ENCODE assay signal across 9 cellular contexts in the genomic region with DNA sequence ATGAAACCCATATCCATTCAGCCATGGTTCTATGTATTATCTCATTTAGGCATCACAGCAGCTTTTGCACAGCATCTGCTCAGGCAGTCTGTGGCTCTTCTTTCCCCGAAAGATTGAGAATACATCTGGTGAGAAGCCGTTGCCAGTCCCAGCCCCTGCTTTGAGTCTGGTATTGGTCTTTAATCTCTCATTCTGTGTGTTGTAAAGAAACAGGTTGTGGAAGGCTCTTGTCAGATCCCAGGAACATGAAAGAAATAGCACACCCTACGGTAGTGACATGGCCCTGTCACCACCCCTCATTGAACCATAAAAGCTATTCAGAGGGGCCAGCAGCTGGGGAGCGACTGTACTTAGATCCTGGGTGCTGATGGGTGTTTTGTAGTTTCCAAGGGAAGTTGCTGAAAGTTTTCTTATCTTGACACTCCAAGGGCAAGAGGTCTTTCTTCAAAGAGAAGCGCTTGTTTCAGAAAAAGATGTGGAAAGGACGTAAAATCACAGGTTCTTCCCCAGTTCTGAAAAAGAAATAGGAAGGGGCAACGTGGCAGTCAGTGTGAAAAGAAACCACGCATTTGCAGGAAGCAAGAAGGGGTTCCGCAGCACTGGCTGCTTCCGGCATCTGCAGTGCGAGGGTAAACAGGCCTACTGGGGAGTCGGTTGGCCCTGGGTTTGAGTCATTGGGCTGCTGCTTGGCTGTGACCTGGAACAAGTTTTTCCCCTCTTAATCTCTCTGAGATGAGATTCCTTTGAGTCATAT.
A peak's percentile ranks its signal among the peaks of the same experiment; 100 is the strongest.
DNase-seq lines count a peak whose midpoint lies in the region; ATAC-seq and TF ChIP-seq lines count a peak whose summit lies in the region.
"Had no signal": no experiment of that assay in that cellular context is flagged by ENCODE, and none has a peak within 500 bp of the region (broad histone marks: within the 10 kb centered on the region; RNA-seq: fewer than 3 reads in every experiment).

No MANE protein-coding gene starts in this region.

- H3K4me1 Mint-ChIP-seq in GM23338: peaks cover 4% of the 10 kb centered on the region

- H4K20me1 ChIP-seq in GM23338 (replicated peaks; ENCODE audit: insufficient read depth): no peaks in the 10 kb centered on the region; the same call in 1 of the 2 replicates

- H3K36me3 ChIP-seq in GM23338 (ENCODE audit: insufficient read depth): peaks cover 11% of the 10 kb centered on the region

- peak in 2 of 3 experiments; percentile 49 to 67 for DNase-seq in activated CD8-positive, alpha-beta memory T cell treated with anti-CD3 and anti-CD28 coated beads for 48 hours (ENCODE audit: low read depth in 2 of 3, low spot score in 2 of 3)
- peak; percentile 36 for DNase-seq in left ventricle myocardium superior
- peak; percentile 77 to 78 for DNase-seq in stimulated activated CD8-positive, alpha-beta memory T cell treated with anti-CD3 and anti-CD28 coated beads, Interleukin-15, amount 100 ng/mL, for 48 hours (ENCODE audit: low read depth in 2 of 2)
- no peak for DNase-seq in T1000 (lab: John Stamatoyannopoulos, UW)
- no peak for DNase-seq in lower leg skin (ENCODE audit: low spot score in 2 of 2)
- DNase-seq in GM23338 (ENCODE audit: low spot score): no peak

- H3K27ac Mint-ChIP-seq in GM23338: no peak overlapping the region

- WGBS in lower leg skin, 2 donors: 78 to 83% methylated on average over 12 of the region's 12 CpGs

- H3K4me1 ChIP-seq in GM23338 (ENCODE audit: insufficient read depth): no peaks in the 10 kb centered on the region

- no peak overlapping the region for H2AFZ ChIP-seq in GM23338
- H2AFZ ChIP-seq: parathyroid adenoma had no signal

- H3K27me3 ChIP-seq in GM23338 (ENCODE audit: insufficient read depth): no peaks in the 10 kb centered on the region

- H3F3A ChIP-seq in GM23338 (replicated peaks; ENCODE audit: low read depth): no peaks in the 10 kb centered on the region

- H3K79me2 ChIP-seq in GM23338 (replicated peaks; ENCODE audit: insufficient read depth): no peaks in the 10 kb centered on the region
- H3K79me2 ChIP-seq: parathyroid adenoma had no signal

- H3K9me2 ChIP-seq in GM23338 (ENCODE audit: insufficient read depth): 0 out of 2 replicates have a peak, but pooled peaks cover 4% of the 10 kb centered on the region

- H3K27ac ChIP-seq in GM23338 (ENCODE audit: low read depth): no peak overlapping the region
- H3K27ac ChIP-seq: parathyroid adenoma had no signal

- H3K36me3 Mint-ChIP-seq in GM23338 (ENCODE audit: low read depth): peaks cover 27% of the 10 kb centered on the region

- no peak for TF ChIP-seq CTCF in lower leg skin (IDR thresholded peaks at IDR 0.05)
- no peak for TF ChIP-seq CTCF in GM23338 (conservative IDR thresholded peaks at IDR 0.05; ENCODE audit: low read depth in 2 of 2)

- H3K4me3 Mint-ChIP-seq in GM23338: no peak overlapping the region

- H3K9me3 Mint-ChIP-seq in GM23338: peaks cover 21% of the 10 kb centered on the region

- H3K4me3 ChIP-seq in lower leg skin (ENCODE audit: low read depth, poor library complexity, severe bottlenecking): no peak overlapping the region
- no peak overlapping the region for H3K4me3 ChIP-seq in GM23338

- no peak for TF ChIP-seq POLR2A in lower leg skin (IDR thresholded peaks at IDR 0.05)

- no peaks in the 10 kb centered on the region for H3K27me3 Mint-ChIP-seq in GM23338 (ENCODE audit: insufficient read depth, low read depth, poor library complexity)

- H3K4me2 ChIP-seq in GM23338: no peak overlapping the region

- peak; percentile 53 for ATAC-seq in GM21737 (IDR thresholded peaks at IDR 0.05; ENCODE audit: unreplicated experiment)
- ATAC-seq in left ventricle myocardium superior: peak; percentile 7
- no peak for ATAC-seq in HG03457 (IDR thresholded peaks at IDR 0.05; ENCODE audit: unreplicated experiment)
- ATAC-seq in GM23338: no peak

- intact Hi-C loops in left ventricle myocardium superior (cut with micrococcal nuclease) (no loop called here), lower leg skin (cut with DNase I; ENCODE audit: low total_unique reads) (no loop called here)

TF ChIP-seq in GM23338, 12 proteins besides CTCF, POLR2A, EP300 and RAD21:
- TF ChIP-seq ZNF331 (CRISPR knock-in tag; IDR thresholded peaks at IDR 0.05; ENCODE audit: low read depth) (no peak), EZH2phosphoT487 (IDR thresholded peaks at IDR 0.05; ENCODE audit: unreplicated experiment) (no peak), NANOG (IDR thresholded peaks at IDR 0.05; ENCODE audit: borderline replicate concordance) (no peak), EZH2 (IDR thresholded peaks at IDR 0.05; ENCODE audit: low read depth, unreplicated experiment) (no peak)
- TF ChIP-seq, protein P1, sequence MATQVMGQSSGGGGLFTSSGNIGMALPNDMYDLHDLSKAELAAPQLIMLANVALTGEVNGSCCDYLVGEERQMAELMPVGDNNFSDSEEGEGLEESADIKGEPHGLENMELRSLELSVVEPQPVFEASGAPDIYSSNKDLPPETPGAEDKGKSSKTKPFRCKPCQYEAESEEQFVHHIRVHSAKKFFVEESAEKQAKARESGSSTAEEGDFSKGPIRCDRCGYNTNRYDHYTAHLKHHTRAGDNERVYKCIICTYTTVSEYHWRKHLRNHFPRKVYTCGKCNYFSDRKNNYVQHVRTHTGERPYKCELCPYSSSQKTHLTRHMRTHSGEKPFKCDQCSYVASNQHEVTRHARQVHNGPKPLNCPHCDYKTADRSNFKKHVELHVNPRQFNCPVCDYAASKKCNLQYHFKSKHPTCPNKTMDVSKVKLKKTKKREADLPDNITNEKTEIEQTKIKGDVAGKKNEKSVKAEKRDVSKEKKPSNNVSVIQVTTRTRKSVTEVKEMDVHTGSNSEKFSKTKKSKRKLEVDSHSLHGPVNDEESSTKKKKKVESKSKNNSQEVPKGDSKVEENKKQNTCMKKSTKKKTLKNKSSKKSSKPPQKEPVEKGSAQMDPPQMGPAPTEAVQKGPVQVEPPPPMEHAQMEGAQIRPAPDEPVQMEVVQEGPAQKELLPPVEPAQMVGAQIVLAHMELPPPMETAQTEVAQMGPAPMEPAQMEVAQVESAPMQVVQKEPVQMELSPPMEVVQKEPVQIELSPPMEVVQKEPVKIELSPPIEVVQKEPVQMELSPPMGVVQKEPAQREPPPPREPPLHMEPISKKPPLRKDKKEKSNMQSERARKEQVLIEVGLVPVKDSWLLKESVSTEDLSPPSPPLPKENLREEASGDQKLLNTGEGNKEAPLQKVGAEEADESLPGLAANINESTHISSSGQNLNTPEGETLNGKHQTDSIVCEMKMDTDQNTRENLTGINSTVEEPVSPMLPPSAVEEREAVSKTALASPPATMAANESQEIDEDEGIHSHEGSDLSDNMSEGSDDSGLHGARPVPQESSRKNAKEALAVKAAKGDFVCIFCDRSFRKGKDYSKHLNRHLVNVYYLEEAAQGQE (IDR thresholded peaks at IDR 0.05; ENCODE audit: unreplicated experiment): no peak
TF ChIP-seq in GM23338: peak in this region for 0.

Comparison
In these comparisons a context has a peak if more than half of its experiments do, and no peak if none do; other contexts are left out.
1. ATAC-seq: peak in GM21737 (single experiment) and left ventricle myocardium superior (single experiment); none in HG03457 (single experiment) and GM23338 (single experiment).
2. DNase-seq: peak in activated CD8-positive, alpha-beta memory T cell treated with anti-CD3 and anti-CD28 coated beads for 48 hours (2 of 3), left ventricle myocardium superior (single experiment) and stimulated activated CD8-positive, alpha-beta memory T cell treated with anti-CD3 and anti-CD28 coated beads, Interleukin-15, amount 100 ng/mL, for 48 hours (2 of 2); none in T1000 (single experiment), lower leg skin (0 of 2) and GM23338 (single experiment).